11 cellular contexts compared by ENCODE assay signal in the genomic region with DNA sequence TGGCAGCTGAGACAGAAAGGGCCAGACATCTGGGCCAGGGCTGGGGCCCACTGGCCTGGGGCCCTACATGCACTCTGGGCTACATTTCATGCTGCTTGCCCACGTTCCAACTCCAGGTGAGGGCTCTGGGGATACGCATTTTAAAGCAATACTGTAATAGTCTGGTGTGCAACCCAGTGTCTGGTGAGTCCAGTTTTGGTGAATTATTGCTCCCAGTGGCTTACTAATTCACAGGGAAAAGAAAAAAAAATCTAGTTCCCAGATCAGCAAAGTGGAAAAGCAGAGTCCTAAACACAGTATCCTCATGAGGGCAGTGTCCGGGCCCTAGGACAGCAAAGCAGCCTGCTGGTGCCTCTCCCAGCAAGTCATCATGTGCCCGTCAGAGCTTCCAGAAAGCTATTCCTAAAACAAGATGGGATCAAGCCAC.
DNase-seq lines count a peak whose midpoint lies in the region; ATAC-seq and TF ChIP-seq lines count a peak whose summit lies in the region.
"Had no signal": no experiment of that assay in that cellular context is flagged by ENCODE, and none has a peak within 500 bp of the region (broad histone marks: within the 10 kb centered on the region; RNA-seq: fewer than 3 reads in every experiment).

No MANE protein-coding gene starts in this region.

- POLR2A ChIA-PET in SK-N-SH (lab: Yijun Ruan, JAX) = interaction anchor here (1.4 kb wide), 1 partner anchor 11 kb away, joined by 7 read pairs; no protein-coding TSS in a partner anchor
- POLR2A ChIA-PET in activated CD4-positive, alpha-beta memory T cell treated with anti-CD3 and anti-CD28 coated beads for 36 hours (lab: Charles Lee) = no interaction called here

- H4K20me1 ChIP-seq in SK-N-SH (ENCODE audit: insufficient read depth) = no peaks in the 10 kb centered on the region

- no peaks in the 10 kb centered on the region for H3K9me2 ChIP-seq in SK-N-SH

- H3K27me3 ChIP-seq in SK-N-SH (ENCODE audit: insufficient read depth) = no peaks in the 10 kb centered on the region
- H3K27me3 ChIP-seq in thoracic aorta (replicated peaks; ENCODE audit: insufficient read depth) = no peaks in the 10 kb centered on the region
- H3K27me3 ChIP-seq in spleen (replicated peaks in 1 of 7) = no peaks in the 10 kb centered on the region

- no peak overlapping the region for H2AFZ ChIP-seq in SK-N-SH (ENCODE audit: low read depth)

- DNase-seq in SK-N-SH = no peak
- no peak for DNase-seq in astrocyte of the spinal cord (ENCODE audit: low read depth, low spot score)
- peak; percentile 72 for DNase-seq in medulla oblongata (ENCODE audit: extremely low spot score)
- peak; percentile 21 for DNase-seq in thoracic aorta (ENCODE audit: low spot score)
- no peak for DNase-seq in activated CD4-positive, alpha-beta memory T cell treated with anti-CD3 and anti-CD28 coated beads for 36 hours
- no peak for DNase-seq in spleen
- DNase-seq: 8988T; effector memory CD8-positive, alpha-beta T cell had no signal

- TF ChIP-seq EP300 in SK-N-SH (IDR thresholded peaks at IDR 0.05; ENCODE audit: borderline replicate concordance in 1 of 2, low read depth in 1 of 2, low read length in 1 of 2) = no peak

- peaks cover 28% of the 10 kb centered on the region for H3K4me1 Mint-ChIP-seq in activated CD4-positive, alpha-beta memory T cell treated with anti-CD3 and anti-CD28 coated beads for 36 hours (ENCODE audit: low read depth)

- TF ChIP-seq RAD21 in SK-N-SH (IDR thresholded peaks at IDR 0.05; ENCODE audit: low read length) = no peak

- H3K36me3 Mint-ChIP-seq in activated CD4-positive, alpha-beta memory T cell treated with anti-CD3 and anti-CD28 coated beads for 36 hours = no peaks in the 10 kb centered on the region

- no peak overlapping the region for H3K4me3 Mint-ChIP-seq in activated CD4-positive, alpha-beta memory T cell treated with anti-CD3 and anti-CD28 coated beads for 36 hours
- H3K4me3 Mint-ChIP-seq: effector memory CD8-positive, alpha-beta T cell had no signal

- H3K9me3 ChIP-seq in SK-N-SH (no peaks in the 10 kb centered on the region), thoracic aorta (no peaks in the 10 kb centered on the region), spleen (no peaks in the 10 kb centered on the region)

- no peak for TF ChIP-seq POLR2A in spleen (IDR thresholded peaks at IDR 0.05)

- CTCF ChIA-PET in SK-N-SH (lab: Yijun Ruan, JAX) = interaction anchor here (0.8 to 2.9 kb wide), 6 partner anchors 12 to 404 kb away, joined by 3 to 12 read pairs (median 4); partner anchors contain the start of gene TIPARP
- CTCF ChIA-PET in activated CD4-positive, alpha-beta memory T cell treated with anti-CD3 and anti-CD28 coated beads for 36 hours (lab: Charles Lee) = interaction anchor here (1.1 to 1.4 kb wide), 3 partner anchors 11 to 523 kb away, joined by 3 to 6 read pairs (median 5); partner anchors contain the start of gene SSR3

- H3K4me1 ChIP-seq in SK-N-SH (ENCODE audit: control insufficient read depth in 1 of 2, insufficient read depth in 2 of 2, low read depth in 1 of 2, low read length in 1 of 2) (peaks cover 24 to 28% of the 10 kb centered on the region in 2 experiments; a peak in 3 of 4 replicates), thoracic aorta (ENCODE audit: control insufficient read depth in 1 of 2, low read depth in 2 of 2) (peaks cover 0 to 51% of the 10 kb centered on the region in 2 donors), spleen (peaks cover 0 to 10% (median 8%) of the 10 kb centered on the region in 6 donors)

- peaks cover 6% of the 10 kb centered on the region for H3F3A ChIP-seq in SK-N-SH (replicated peaks; ENCODE audit: insufficient read depth)

- H3K27ac ChIP-seq in SK-N-SH (ENCODE audit: low read depth in 2 of 2, low read length in 1 of 2) (no peak overlapping the region), thoracic aorta (peak overlapping the region; percentile 54 to 56), spleen (no peak overlapping the region)

- H3K36me3 ChIP-seq in SK-N-SH (replicated peaks in 1 of 2; ENCODE audit: control insufficient read depth in 1 of 2, insufficient read depth in 2 of 2, low read length in 1 of 2) = no peaks in the 10 kb centered on the region
- H3K36me3 ChIP-seq in thoracic aorta = no peaks in the 10 kb centered on the region
- H3K36me3 ChIP-seq in spleen = no peaks in the 10 kb centered on the region

- TF ChIP-seq CTCF in SK-N-SH (IDR thresholded peaks at IDR 0.05) = no peak
- peak; percentile 18 for TF ChIP-seq CTCF in astrocyte of the spinal cord (IDR thresholded peaks at IDR 0.05; ENCODE audit: low read depth, low read length)
- no peak for TF ChIP-seq CTCF in thoracic aorta (IDR thresholded peaks at IDR 0.05)
- TF ChIP-seq CTCF in spleen (IDR thresholded peaks at IDR 0.05 in 8 of 11, conservative IDR thresholded peaks at IDR 0.05 in 3 of 11) = no peak

- no peak overlapping the region for H3K27ac Mint-ChIP-seq in activated CD4-positive, alpha-beta memory T cell treated with anti-CD3 and anti-CD28 coated beads for 36 hours

- H3K27me3 Mint-ChIP-seq in activated CD4-positive, alpha-beta memory T cell treated with anti-CD3 and anti-CD28 coated beads for 36 hours = no peaks in the 10 kb centered on the region
- H3K27me3 Mint-ChIP-seq: effector memory CD8-positive, alpha-beta T cell had no signal

- in situ Hi-C loops in astrocyte of the spinal cord (cut with HindIII; ENCODE audit: low sequenced_read_pairs) = loop anchor here (25.0 kb wide), 1 partner anchor 390 kb away; no protein-coding TSS in a partner anchor

- intact Hi-C loops in activated CD4-positive, alpha-beta memory T cell treated with anti-CD3 and anti-CD28 coated beads for 36 hours (cut with micrococcal nuclease) = no loop called here
- intact Hi-C loops in spleen (cut with DNase I; ENCODE audit: low total_unique reads) = no loop called here

- no peak overlapping the region for H3K4me3 ChIP-seq in SK-N-SH (ENCODE audit: low read depth in 2 of 2, low read length in 1 of 2)
- no peak overlapping the region for H3K4me3 ChIP-seq in astrocyte of the spinal cord (ENCODE audit: low read depth, low read length)
- H3K4me3 ChIP-seq in thoracic aorta = peak overlapping the region; percentile 26
- H3K4me3 ChIP-seq in spleen = no peak overlapping the region
- H3K4me3 ChIP-seq: smooth muscle cell had no signal

- no peak overlapping the region for H3K9ac ChIP-seq in SK-N-SH

- 89% methylated on average over 4 of the region's 4 CpGs for WGBS in SK-N-SH (ENCODE audit: low lambda C conversion rate)
- WGBS in spleen, 5 donors = 79 to 96% (median 89%) methylated on average over 4 of the region's 4 CpGs

- no peaks in the 10 kb centered on the region for H3K79me2 ChIP-seq in SK-N-SH (ENCODE audit: insufficient read depth)

- H3K4me2 ChIP-seq in SK-N-SH = no peak overlapping the region
- H3K4me2 ChIP-seq: smooth muscle cell had no signal

- no peaks in the 10 kb centered on the region for H3K9me3 Mint-ChIP-seq in activated CD4-positive, alpha-beta memory T cell treated with anti-CD3 and anti-CD28 coated beads for 36 hours
- H3K9me3 Mint-ChIP-seq: effector memory CD8-positive, alpha-beta T cell had no signal

- ATAC-seq in SK-N-SH treated with all-trans-retinoic acid at 6 μM for 48 hours = no peak
- peak; percentile 60 for ATAC-seq in thoracic aorta (ENCODE audit: insufficient number of reproducible peaks, low FRiP score, low read depth)
- ATAC-seq in HG03097 (IDR thresholded peaks at IDR 0.05; ENCODE audit: low FRiP score, unreplicated experiment) = no peak
- ATAC-seq: effector memory CD8-positive, alpha-beta T cell had no signal

TF ChIP-seq in SK-N-SH, 30 proteins besides CTCF, POLR2A, EP300 and RAD21:
- TF ChIP-seq TCF12 (IDR thresholded peaks at IDR 0.05) = no peak
- TF ChIP-seq SMC3 (IDR thresholded peaks at IDR 0.05; ENCODE audit: low read depth, low read length) = 0 out of 2 replicates have a peak, but pooled peaks have one; percentile 9
TF ChIP-seq in SK-N-SH: peak in this region for 1.

TF ChIP-seq in SK-N-SH treated with all-trans-retinoic acid at 6 μM for 48 hours, 23 proteins besides CTCF, POLR2A, EP300 and RAD21 (continues in another document):
- TF ChIP-seq SNAI2 (CRISPR knock-in tag; IDR thresholded peaks at IDR 0.05) (no peak), TOX (CRISPR knock-in tag; IDR thresholded peaks at IDR 0.05; ENCODE audit: borderline replicate concordance) (no peak), POU6F1 (CRISPR knock-in tag; IDR thresholded peaks at IDR 0.05; ENCODE audit: borderline replicate concordance, low read depth) (no peak), PPARA (CRISPR knock-in tag; IDR thresholded peaks at IDR 0.05; ENCODE audit: borderline replicate concordance) (no peak), ZNF565 (CRISPR knock-in tag; conservative IDR thresholded peaks at IDR 0.05; ENCODE audit: low read depth) (no peak), ZFP3 (CRISPR knock-in tag; IDR thresholded peaks at IDR 0.05) (no peak), GLIS3 (CRISPR knock-in tag; IDR thresholded peaks at IDR 0.05) (no peak), RARB (CRISPR knock-in tag; IDR thresholded peaks at IDR 0.05) (no peak), ARNTL (CRISPR knock-in tag; IDR thresholded peaks at IDR 0.05; ENCODE audit: borderline replicate concordance, low read depth) (no peak)
- TF ChIP-seq, protein P1, sequence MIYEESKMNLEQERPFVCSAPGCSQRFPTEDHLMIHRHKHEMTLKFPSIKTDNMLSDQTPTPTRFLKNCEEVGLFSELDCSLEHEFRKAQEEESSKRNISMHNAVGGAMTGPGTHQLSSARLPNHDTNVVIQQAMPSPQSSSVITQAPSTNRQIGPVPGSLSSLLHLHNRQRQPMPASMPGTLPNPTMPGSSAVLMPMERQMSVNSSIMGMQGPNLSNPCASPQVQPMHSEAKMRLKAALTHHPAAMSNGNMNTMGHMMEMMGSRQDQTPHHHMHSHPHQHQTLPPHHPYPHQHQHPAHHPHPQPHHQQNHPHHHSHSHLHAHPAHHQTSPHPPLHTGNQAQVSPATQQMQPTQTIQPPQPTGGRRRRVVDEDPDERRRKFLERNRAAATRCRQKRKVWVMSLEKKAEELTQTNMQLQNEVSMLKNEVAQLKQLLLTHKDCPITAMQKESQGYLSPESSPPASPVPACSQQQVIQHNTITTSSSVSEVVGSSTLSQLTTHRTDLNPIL (CRISPR knock-in tag; IDR thresholded peaks at IDR 0.05; ENCODE audit: low read depth) = no peak

Comparison
In these comparisons a context has a peak if more than half of its experiments do, and no peak if none do; other contexts are left out.
1. DNase-seq: peak in medulla oblongata (single experiment) and thoracic aorta (single experiment); none in SK-N-SH (single experiment), astrocyte of the spinal cord (single experiment), activated CD4-positive, alpha-beta memory T cell treated with anti-CD3 and anti-CD28 coated beads for 36 hours (single experiment) and spleen (single experiment).
2. H3K27ac ChIP-seq: peak in thoracic aorta (2 of 2); none in SK-N-SH (0 of 2) and spleen (0 of 8).